ENCODE assay signal across 1 cellular context in the genomic region with DNA sequence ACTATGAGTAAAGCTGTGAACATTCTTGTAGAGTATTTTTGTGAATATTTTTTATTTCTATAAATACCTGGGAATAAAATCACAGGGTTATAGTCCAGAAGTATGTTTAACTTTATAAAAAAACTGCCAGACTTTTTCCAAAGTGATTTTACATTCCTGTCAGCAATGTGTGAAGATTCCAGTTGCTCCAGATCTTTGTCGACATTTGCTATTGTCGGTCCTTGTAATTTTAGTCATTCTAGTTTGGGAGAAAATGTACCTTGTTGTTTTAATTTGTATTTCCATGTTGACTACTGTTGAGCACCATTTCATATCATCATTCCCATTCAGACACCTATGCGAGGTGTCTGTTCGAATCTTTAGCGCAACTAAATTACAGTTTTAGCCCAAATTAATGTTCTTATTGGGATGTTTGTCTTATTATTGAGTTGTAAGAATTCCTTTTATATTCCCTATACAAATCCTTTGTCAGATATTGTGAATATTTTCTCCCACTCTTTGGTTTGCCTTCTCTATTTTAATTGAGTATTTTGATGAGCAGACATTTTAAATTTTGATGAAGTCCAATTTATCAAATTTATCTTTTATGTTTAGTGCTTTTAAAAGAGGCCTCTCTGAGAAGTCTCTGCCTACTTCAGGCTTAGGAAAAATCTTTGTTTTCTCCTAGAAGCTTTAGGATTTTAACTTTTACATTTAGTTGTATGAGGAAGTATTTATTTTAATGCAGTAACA.
A peak's percentile ranks its signal among the peaks of the same experiment; 100 is the strongest.
TF ChIP-seq lines count a peak whose summit lies in the region.

No MANE protein-coding gene starts in this region.

TF ChIP-seq in K562, 482 proteins besides CTCF, POLR2A, EP300 and RAD21:
- TF ChIP-seq MAFG (tag; conservative IDR thresholded peaks at IDR 0.05) (0 out of 2 replicates have a peak, but pooled peaks have one; percentile 26), POLR3A (IDR thresholded peaks at IDR 0.05; ENCODE audit: borderline replicate concordance, extremely low read depth, insufficient read depth, insufficient read length) (no peak), ZFP36 (IDR thresholded peaks at IDR 0.05; ENCODE audit: low read depth, low read length, partially characterized antibody) (peak; percentile 62), RBM25 (IDR thresholded peaks at IDR 0.05; ENCODE audit: low read depth, low read length, severe bottlenecking) (peak; percentile 32), EP400 (IDR thresholded peaks at IDR 0.05) (peak; percentile 24; the same call in 1 of the 2 replicates), ZNF316 (IDR thresholded peaks at IDR 0.05) (peak; percentile 83), NFRKB (IDR thresholded peaks at IDR 0.05; ENCODE audit: low read depth) (no peak), C11orf30 (IDR thresholded peaks at IDR 0.05; ENCODE audit: low read depth) (peak; percentile 63)
TF ChIP-seq in K562: peak in this region for 6.
